23 cellular contexts compared by ENCODE assay signal in genomic region chr16:56980203-56980535, GRCh38. TPM values are rescaled to one million over a fixed set of nuclear protein-coding genes. Genes with fewer than 3 reads are reported as not detected.
A peak's percentile ranks its signal among the peaks of the same experiment; 100 is the strongest.
DNase-seq lines count a peak whose midpoint lies in the region; ATAC-seq and TF ChIP-seq lines count a peak whose summit lies in the region.
"Had no signal": no experiment of that assay in that cellular context is flagged by ENCODE, and none has a peak within 500 bp of the region (broad histone marks: within the 10 kb centered on the region; RNA-seq: fewer than 3 reads in every experiment).

No MANE protein-coding gene starts in this region.

- no peak overlapping the region for H3K27ac ChIP-seq in CD4-positive, alpha-beta T cell (ENCODE audit: low read depth, low read length)
- H3K27ac ChIP-seq in spleen: peak overlapping the region in 3 of 8 donors; percentile 42 to 64 (median 47)
- H3K27ac ChIP-seq: HL-60, PC-9, RWPE1 had no signal

- CTCF ChIA-PET in CD4-positive, alpha-beta T cell (lab: Charles Lee): no interaction called here

- peaks cover 16% of the 10 kb centered on the region for H3K36me3 Mint-ChIP-seq in activated naive CD8-positive, alpha-beta T cell
- H3K36me3 Mint-ChIP-seq in activated naive CD8-positive, alpha-beta T cell treated with anti-CD3 and anti-CD28 coated beads, Interleukin-2, amount 50 U/mL, for 24 hours (ENCODE audit: low read depth): peaks cover 30% of the 10 kb centered on the region
- H3K36me3 Mint-ChIP-seq in CD4-positive, alpha-beta T cell (ENCODE audit: low read depth): peaks cover 21% of the 10 kb centered on the region
- peaks cover 45% of the 10 kb centered on the region for H3K36me3 Mint-ChIP-seq in activated naive CD8-positive, alpha-beta T cell treated with anti-CD3 and anti-CD28 coated beads for 36 hours

- WGBS in spleen, 5 donors: 83 to 89% (median 89%) methylated on average over 4 of the region's 4 CpGs

- TF ChIP-seq POLR2A in spleen (IDR thresholded peaks at IDR 0.05): no peak

- H3K27me3 ChIP-seq in CD4-positive, alpha-beta T cell (ENCODE audit: control insufficient read depth, insufficient read depth, low read length): no peaks in the 10 kb centered on the region
- no peaks in the 10 kb centered on the region for H3K27me3 ChIP-seq in spleen (replicated peaks in 1 of 7)

- TF ChIP-seq CTCF in CD4-positive, alpha-beta T cell (IDR thresholded peaks at IDR 0.05): no peak
- TF ChIP-seq CTCF in spleen (IDR thresholded peaks at IDR 0.05 in 8 of 11, conservative IDR thresholded peaks at IDR 0.05 in 3 of 11): no peak

- intact Hi-C loops in CD4-positive, alpha-beta T cell (cut with DNase I, micrococcal nuclease): no loop called here
- intact Hi-C loops in spleen (cut with DNase I; ENCODE audit: low total_unique reads): no loop called here

- POLR2A ChIA-PET in CD4-positive, alpha-beta T cell (lab: Charles Lee): no interaction called here

- H3K9me3 Mint-ChIP-seq in activated naive CD8-positive, alpha-beta T cell (ENCODE audit: low read depth): no peaks in the 10 kb centered on the region
- H3K9me3 Mint-ChIP-seq in activated naive CD8-positive, alpha-beta T cell treated with anti-CD3 and anti-CD28 coated beads, Interleukin-2, amount 50 U/mL, for 24 hours: no peaks in the 10 kb centered on the region
- H3K9me3 Mint-ChIP-seq in CD4-positive, alpha-beta T cell: no peaks in the 10 kb centered on the region
- peaks cover 4% of the 10 kb centered on the region for H3K9me3 Mint-ChIP-seq in activated naive CD8-positive, alpha-beta T cell treated with anti-CD3 and anti-CD28 coated beads for 36 hours

- no peaks in the 10 kb centered on the region for H3K9me3 ChIP-seq in CD4-positive, alpha-beta T cell (ENCODE audit: control insufficient read depth, low read length)
- H3K9me3 ChIP-seq in spleen: no peaks in the 10 kb centered on the region

- no peak overlapping the region for H3K4me3 ChIP-seq in spleen
- H3K4me3 ChIP-seq: PC-9 had no signal

- H3K27me3 Mint-ChIP-seq in activated naive CD8-positive, alpha-beta T cell: no peaks in the 10 kb centered on the region
- no peaks in the 10 kb centered on the region for H3K27me3 Mint-ChIP-seq in activated naive CD8-positive, alpha-beta T cell treated with anti-CD3 and anti-CD28 coated beads, Interleukin-2, amount 50 U/mL, for 24 hours
- H3K27me3 Mint-ChIP-seq in CD4-positive, alpha-beta T cell: no peaks in the 10 kb centered on the region
- no peaks in the 10 kb centered on the region for H3K27me3 Mint-ChIP-seq in activated naive CD8-positive, alpha-beta T cell treated with anti-CD3 and anti-CD28 coated beads for 36 hours

- peaks cover 5 to 93% (median 50%) of the 10 kb centered on the region in 6 donors for H3K4me1 ChIP-seq in spleen

- H3K4me1 Mint-ChIP-seq in activated naive CD8-positive, alpha-beta T cell (ENCODE audit: low read depth): peaks cover 88% of the 10 kb centered on the region
- H3K4me1 Mint-ChIP-seq in activated naive CD8-positive, alpha-beta T cell treated with anti-CD3 and anti-CD28 coated beads, Interleukin-2, amount 50 U/mL, for 24 hours: peaks cover 74% of the 10 kb centered on the region
- H3K4me1 Mint-ChIP-seq in CD4-positive, alpha-beta T cell (ENCODE audit: low read depth): peaks cover 42% of the 10 kb centered on the region
- H3K4me1 Mint-ChIP-seq in activated naive CD8-positive, alpha-beta T cell treated with anti-CD3 and anti-CD28 coated beads for 36 hours: peaks cover 72% of the 10 kb centered on the region

- peaks cover 0 to 37% (median 4%) of the 10 kb centered on the region in 6 donors for H3K36me3 ChIP-seq in spleen

- no peak for DNase-seq in activated naive CD8-positive, alpha-beta T cell treated with anti-CD3 and anti-CD28 coated beads, Interleukin-2, amount 50 U/mL, for 24 hours
- DNase-seq in CD4-positive, alpha-beta T cell: no peak
- no peak for DNase-seq in activated naive CD8-positive, alpha-beta T cell treated with anti-CD3 and anti-CD28 coated beads for 36 hours
- peak; percentile 20 for DNase-seq in spleen
- DNase-seq in foreskin melanocyte: no peak
- no peak for DNase-seq in stimulated activated CD4-positive, alpha-beta T cell treated with anti-CD3 and anti-CD28 coated beads, Interleukin-1b, Interleukin-23, amount 100 ng/mL, for 48 hours
- DNase-seq: DND-41, IMR-90, NCI-H1048, NCI-H1436, NCI-H1930, NCI-H345, NCI-H524 treated with DMSO at 0.1 percent for 48 hours, PC-9, SIG-M5 had no signal

- peak overlapping the region; percentile 82 for H3K27ac Mint-ChIP-seq in activated naive CD8-positive, alpha-beta T cell
- no peak overlapping the region for H3K27ac Mint-ChIP-seq in activated naive CD8-positive, alpha-beta T cell treated with anti-CD3 and anti-CD28 coated beads, Interleukin-2, amount 50 U/mL, for 24 hours
- peak overlapping the region; percentile 69 for H3K27ac Mint-ChIP-seq in CD4-positive, alpha-beta T cell
- H3K27ac Mint-ChIP-seq in activated naive CD8-positive, alpha-beta T cell treated with anti-CD3 and anti-CD28 coated beads for 36 hours: peak overlapping the region; percentile 87

- H3K4me3 Mint-ChIP-seq in activated naive CD8-positive, alpha-beta T cell: peak overlapping the region; percentile 6
- H3K4me3 Mint-ChIP-seq in activated naive CD8-positive, alpha-beta T cell treated with anti-CD3 and anti-CD28 coated beads, Interleukin-2, amount 50 U/mL, for 24 hours: no peak overlapping the region
- H3K4me3 Mint-ChIP-seq in CD4-positive, alpha-beta T cell: no peak overlapping the region
- H3K4me3 Mint-ChIP-seq in activated naive CD8-positive, alpha-beta T cell treated with anti-CD3 and anti-CD28 coated beads for 36 hours: no peak overlapping the region

- ATAC-seq in activated naive CD8-positive, alpha-beta T cell treated with anti-CD3 and anti-CD28 coated beads, Interleukin-2, amount 50 U/mL, for 24 hours: no peak
- ATAC-seq in CD4-positive, alpha-beta T cell (ENCODE audit: poor library complexity): no peak
- no peak for ATAC-seq in HG02870 (IDR thresholded peaks at IDR 0.05; ENCODE audit: unreplicated experiment)

RNA-seq across cellular contexts. Expression of gene NLRC5, which starts 9.2 kb away (rescaled TPM):
- 100 to 1,000 TPM; 424 to 434 TPM for total RNA-seq in CD4-positive, alpha-beta T cell
- 100 to 1,000 TPM; 142 to 151 TPM for total RNA-seq in activated naive CD8-positive, alpha-beta T cell treated with anti-CD3 and anti-CD28 coated beads for 36 hours
- 100 to 1,000 TPM; 206 to 401 (median 237) TPM for total RNA-seq in spleen
- 100 to 1,000 TPM in 2 of 3 donors, 10 to 100 TPM in 1; 52.0 to 175 (median 161) TPM for polyA plus RNA-seq in spleen

RNA-seq across cellular contexts. Expression of gene CETP, which starts 18.4 kb away (rescaled TPM):
- total RNA-seq in CD4-positive, alpha-beta T cell: not detected
- under 1 TPM in 1 of 2 experiments, not detected in 1; 0.12 TPM for total RNA-seq in activated naive CD8-positive, alpha-beta T cell treated with anti-CD3 and anti-CD28 coated beads for 36 hours
- 10 to 100 TPM; 15.4 to 73.8 (median 34.5) TPM for total RNA-seq in spleen
- 10 to 100 TPM in 1 of 3 donors, 1 to 10 TPM in 2; 7.6 to 13.8 (median 9.8) TPM for polyA plus RNA-seq in spleen
- total RNA-seq: G401, H4, HT1080, IMR-90, M059J, PC-9 had no signal
- polyA plus RNA-seq: IMR-90 had no signal

RNA-seq across cellular contexts. Expression of gene HERPUD1, which starts 48.2 kb away (rescaled TPM):
- total RNA-seq in CD4-positive, alpha-beta T cell: 100 to 1,000 TPM; 217 to 227 TPM
- total RNA-seq in activated naive CD8-positive, alpha-beta T cell treated with anti-CD3 and anti-CD28 coated beads for 36 hours: 100 to 1,000 TPM; 143 to 149 TPM
- total RNA-seq in spleen: 100 to 1,000 TPM; 162 to 370 (median 205) TPM
- 100 to 1,000 TPM in 1 of 3 donors, 10 to 100 TPM in 2; 84.1 to 105 (median 92.5) TPM for polyA plus RNA-seq in spleen

Comparison
In these comparisons a context has a peak if more than half of its experiments do, and no peak if none do; other contexts are left out.
1. RNA of gene CETP, which starts 18.4 kb away (total RNA-seq): 15.4 to 73.8 TPM in spleen; 0.12 TPM in activated naive CD8-positive, alpha-beta T cell treated with anti-CD3 and anti-CD28 coated beads for 36 hours and not detected in CD4-positive, alpha-beta T cell; every median in the first group is over 10 times any median in the second.